8 cellular contexts compared by ENCODE assay signal in genomic region chr4:30716158-30716557, GRCh38. TPM values are rescaled to one million over a fixed set of nuclear protein-coding genes. Genes with fewer than 3 reads are reported as not detected.
DNase-seq lines count a peak whose midpoint lies in the region; ATAC-seq and TF ChIP-seq lines count a peak whose summit lies in the region.

No MANE protein-coding gene starts in this region.

- H3K9me3 Mint-ChIP-seq in activated CD4-positive, alpha-beta T cell treated with anti-CD3 and anti-CD28 coated beads, Interleukin-2, amount 10 ng/mL, durations not matched to agents 24 days and 14 days, result peaks cover 12% of the 10 kb centered on the region
- peaks cover 11% of the 10 kb centered on the region for H3K9me3 Mint-ChIP-seq in mesothelial cell of epicardium

- H3K9ac ChIP-seq in mammary epithelial cell (ENCODE audit: insufficient read depth, low read length), result no peak overlapping the region

- BruUV-seq in mammary epithelial cell (replicated peaks; lab: Mats Ljungman, UMichigan), result no TSS peak

- H3K4me1 Mint-ChIP-seq in activated CD4-positive, alpha-beta T cell treated with anti-CD3 and anti-CD28 coated beads, Interleukin-2, amount 10 ng/mL, durations not matched to agents 24 days and 14 days, result peaks cover 15% of the 10 kb centered on the region
- peaks cover 12% of the 10 kb centered on the region for H3K4me1 Mint-ChIP-seq in mesothelial cell of epicardium

- H3K36me3 ChIP-seq in mammary epithelial cell (ENCODE audit: insufficient read depth, low read length), result no peaks in the 10 kb centered on the region

- no peak for ATAC-seq in HG03442 (IDR thresholded peaks at IDR 0.05; ENCODE audit: unreplicated experiment)
- ATAC-seq in GM21737 (IDR thresholded peaks at IDR 0.05; ENCODE audit: unreplicated experiment), result no peak

- 3% methylated on average over 6 of the region's 6 CpGs for WGBS in mammary epithelial cell (ENCODE audit: low coverage, missing lambda C conversion rate)

- in situ Hi-C loops in mammary epithelial cell (cut with MboI; ENCODE audit: low sequenced_read_pairs in 2 of 2), result loop anchor here (10.0 to 25.0 kb wide), 4 partner anchors 346 to 959 kb away; no protein-coding TSS in a partner anchor

- DNase-seq in activated CD4-positive, alpha-beta T cell treated with anti-CD3 and anti-CD28 coated beads, Interleukin-2, amount 10 ng/mL, durations not matched to agents 24 days and 14 days, result no peak
- DNase-seq in activated CD4-positive, alpha-beta T cell treated with anti-CD3 and anti-CD28 coated beads for 4 hours, result no peak
- DNase-seq in NCI-H1694 (lab: John Stamatoyannopoulos, UW), result peak; percentile 13
- DNase-seq in mammary epithelial cell, result peak; percentile 19
- DNase-seq in mesothelial cell of epicardium (ENCODE audit: low spot score in 2 of 2, unreplicated experiment in 2 of 2), result no peak
- no peak for DNase-seq in occipital lobe (lab: John Stamatoyannopoulos, UW)

- H4K20me1 ChIP-seq in mammary epithelial cell (ENCODE audit: insufficient read depth, low read length), result no peaks in the 10 kb centered on the region

- H3K4me1 ChIP-seq in mammary epithelial cell (ENCODE audit: insufficient read depth, low read length), result peaks cover 11% of the 10 kb centered on the region

- TF ChIP-seq CTCF in mammary epithelial cell (conservative IDR thresholded peaks at IDR 0.05 in 1 of 2, IDR thresholded peaks at IDR 0.05 in 1 of 2; ENCODE audit: extremely low read depth in 1 of 2, insufficient read depth in 1 of 2, low read depth in 1 of 2, low read length in 2 of 2) (peak; percentile 54 to 60), mesothelial cell of epicardium (IDR thresholded peaks at IDR 0.05; ENCODE audit: unreplicated experiment) (peak; percentile 39)

- dilution Hi-C loops in mammary epithelial cell (cut with HindIII; ENCODE audit: low sequenced_read_pairs), result no loop called here

- H3K79me2 ChIP-seq in mammary epithelial cell (ENCODE audit: insufficient read depth, low read length), result no peaks in the 10 kb centered on the region

- H3K27ac Mint-ChIP-seq in activated CD4-positive, alpha-beta T cell treated with anti-CD3 and anti-CD28 coated beads, Interleukin-2, amount 10 ng/mL, durations not matched to agents 24 days and 14 days, result no peak overlapping the region
- peak overlapping the region; percentile 95 for H3K27ac Mint-ChIP-seq in mesothelial cell of epicardium

- intact Hi-C loops in activated CD4-positive, alpha-beta T cell treated with anti-CD3 and anti-CD28 coated beads, Interleukin-2, amount 10 ng/mL, durations not matched to agents 24 days and 14 days (cut with micrococcal nuclease), result no loop called here
- intact Hi-C loops in mammary epithelial cell (cut with micrococcal nuclease), result loop anchor here (2.0 to 10.0 kb wide), 4 partner anchors 449 to 1551 kb away; no protein-coding TSS in a partner anchor

- H3K4me3 Mint-ChIP-seq in activated CD4-positive, alpha-beta T cell treated with anti-CD3 and anti-CD28 coated beads, Interleukin-2, amount 10 ng/mL, durations not matched to agents 24 days and 14 days, result peak overlapping the region; percentile 58
- peak overlapping the region; percentile 100 for H3K4me3 Mint-ChIP-seq in mesothelial cell of epicardium

- H3K27me3 Mint-ChIP-seq in activated CD4-positive, alpha-beta T cell treated with anti-CD3 and anti-CD28 coated beads, Interleukin-2, amount 10 ng/mL, durations not matched to agents 24 days and 14 days, result peaks cover 43% of the 10 kb centered on the region
- H3K27me3 Mint-ChIP-seq in mesothelial cell of epicardium (ENCODE audit: low read depth), result no peaks in the 10 kb centered on the region

- peak overlapping the region; percentile 19 to 79 (median 47) for H3K4me3 ChIP-seq in mammary epithelial cell (replicated peaks in 1 of 3; ENCODE audit: insufficient read depth in 1 of 3, low read depth in 2 of 3, low read length in 3 of 3)

- no peak overlapping the region for H2AFZ ChIP-seq in mammary epithelial cell (ENCODE audit: low read depth, low read length)

- H3K36me3 Mint-ChIP-seq in activated CD4-positive, alpha-beta T cell treated with anti-CD3 and anti-CD28 coated beads, Interleukin-2, amount 10 ng/mL, durations not matched to agents 24 days and 14 days (ENCODE audit: low read depth), result peaks cover 8% of the 10 kb centered on the region
- H3K36me3 Mint-ChIP-seq in mesothelial cell of epicardium, result no peaks in the 10 kb centered on the region

- no peak overlapping the region for H3K27ac ChIP-seq in mammary epithelial cell (ENCODE audit: insufficient read depth, low read depth, low read length)

- CTCF ChIA-PET in mammary epithelial cell (lab: Charles Lee; ENCODE audit: low non-redundant PET), result no interaction called here

- peak overlapping the region; percentile 78 for H3K4me2 ChIP-seq in mammary epithelial cell (ENCODE audit: insufficient read depth, low read depth, low read length)

- H3K9me3 ChIP-seq in mammary epithelial cell (replicated peaks; ENCODE audit: insufficient read depth, low read length), result no peaks in the 10 kb centered on the region

- H3K27me3 ChIP-seq in mammary epithelial cell (ENCODE audit: insufficient read depth, low read length), result no peaks in the 10 kb centered on the region

RNA-seq across cellular contexts. Expression of gene PCDH7, which starts 4.0 kb away (rescaled TPM):
- not detected in 2 replicates for total RNA-seq in activated CD4-positive, alpha-beta T cell treated with anti-CD3 and anti-CD28 coated beads, Interleukin-2, amount 10 ng/mL, durations not matched to agents 24 days and 14 days
- total RNA-seq in mammary epithelial cell, result 10 to 100 TPM; 22.6 to 94.5 TPM
- polyA plus RNA-seq in mammary epithelial cell, result 15.1 TPM
- 40.4 TPM for polyA minus RNA-seq in mammary epithelial cell
- 74.3 to 78.8 TPM (median 76.7 TPM) in 3 replicates for total RNA-seq in mesothelial cell of epicardium
- total RNA-seq in occipital lobe, result 115 TPM

Comparison
In these comparisons a context has a peak if more than half of its experiments do, and no peak if none do; other contexts are left out.
1. DNase-seq: peak in NCI-H1694 (single experiment) and mammary epithelial cell (single experiment); none in activated CD4-positive, alpha-beta T cell treated with anti-CD3 and anti-CD28 coated beads, Interleukin-2, amount 10 ng/mL, durations not matched to agents 24 days and 14 days (single experiment), activated CD4-positive, alpha-beta T cell treated with anti-CD3 and anti-CD28 coated beads for 4 hours (0 of 2), mesothelial cell of epicardium (0 of 2) and occipital lobe (single experiment).
2. RNA of gene PCDH7, which starts 4.0 kb away (total RNA-seq): 115 TPM in occipital lobe (single experiment), 22.6 to 94.5 TPM in mammary epithelial cell and 74.3 to 78.8 TPM in mesothelial cell of epicardium; not detected in activated CD4-positive, alpha-beta T cell treated with anti-CD3 and anti-CD28 coated beads, Interleukin-2, amount 10 ng/mL, durations not matched to agents 24 days and 14 days; every median in the first group is over 10 times any median in the second.